ENCODE assay signal across 25 cellular contexts in the genomic region with DNA sequence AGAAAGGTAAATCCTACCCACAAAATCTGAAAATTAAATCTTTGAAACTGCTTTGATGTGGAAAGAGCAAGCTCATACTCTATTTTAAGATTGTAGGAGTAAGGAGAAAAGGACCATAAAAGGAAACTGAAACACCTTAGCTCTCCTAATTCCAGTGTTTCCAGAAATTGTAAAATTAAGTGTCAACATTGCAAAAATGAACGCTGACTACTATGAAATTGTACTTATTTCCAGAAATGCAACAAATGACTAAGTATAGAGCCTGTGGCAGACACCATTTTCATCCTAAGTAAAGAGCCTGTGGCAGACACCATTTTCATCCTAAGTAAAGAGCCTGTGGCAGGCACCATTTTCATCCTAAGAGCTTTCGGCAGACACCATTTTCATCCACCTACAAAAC.
"Had no signal": no experiment of that assay in that cellular context is flagged by ENCODE, and none has a peak within 500 bp of the region (broad histone marks: within the 10 kb centered on the region; RNA-seq: fewer than 3 reads in every experiment).

No MANE protein-coding gene starts in this region.

- H3K27me3 ChIP-seq: ovary, right atrium auricular region, stomach, testis, thyroid gland, transverse colon, upper lobe of left lung, vagina had no signal

- H3K27ac Mint-ChIP-seq: naive thymus-derived CD4-positive, alpha-beta T cell; natural killer cell treated with Interleukin-12 subunit alpha and Interleukin-12 subunit beta and Interleukin-15 and Interleukin-18, amount 100 ng/mL, for 72 hours; progenitor cell of endocrine pancreas; stimulated activated naive B cell treated with anti-CD40 and anti-IgM and Interleukin-4, amounts not matched to agents 10 μg/mL and 1 μg/mL and 100 μg/mL, for 72 hours had no signal

- H3K4me1 Mint-ChIP-seq: naive thymus-derived CD4-positive, alpha-beta T cell; stimulated activated naive B cell treated with anti-CD40 and anti-IgM and Interleukin-4, amounts not matched to agents 10 μg/mL and 1 μg/mL and 100 μg/mL, for 72 hours had no signal

- DNase-seq: hypothalamus; islet precursor cell; left ventricle myocardium inferior; midbrain; mucosa of descending colon; naive thymus-derived CD4-positive, alpha-beta T cell; ovary; stimulated activated CD4-positive, alpha-beta T cell treated with anti-CD3 and anti-CD28 coated beads, Interleukin-12 subunit alpha, Interleukin-12 subunit beta, amount 100 ng/mL, for 4 hours; stimulated activated CD4-positive, alpha-beta T cell treated with anti-CD3 and anti-CD28 coated beads, Interleukin-15, amount 100 ng/mL, for 24 hours; stimulated activated CD4-positive, alpha-beta T cell treated with anti-CD3 and anti-CD28 coated beads, Interleukin-2, amount 100 ng/mL, for 24 hours; stimulated activated CD4-positive, alpha-beta T cell treated with anti-CD3 and anti-CD28 coated beads, Interleukin-4, amount 100 ng/mL, for 1 hour; stimulated activated naive B cell treated with anti-CD40 and anti-IgM and Interleukin-4, amounts not matched to agents 10 μg/mL and 1 μg/mL and 100 μg/mL, for 72 hours; stimulated activated naive CD8-positive, alpha-beta T cell treated with anti-CD3 and anti-CD28 coated beads, Interleukin-15, Interleukin-2, amounts not matched to agents 100 U/mL and 50 U/mL, for 24 hours; stomach; testis; thyroid gland; transverse colon; upper lobe of left lung had no signal

- H3K36me3 ChIP-seq: left ventricle myocardium inferior, ovary, right atrium auricular region, stomach, thyroid gland, transverse colon, upper lobe of left lung, vagina had no signal

- H3K4me3 Mint-ChIP-seq: naive thymus-derived CD4-positive, alpha-beta T cell; natural killer cell treated with Interleukin-12 subunit alpha and Interleukin-12 subunit beta and Interleukin-15 and Interleukin-18, amount 100 ng/mL, for 72 hours; stimulated activated naive B cell treated with anti-CD40 and anti-IgM and Interleukin-4, amounts not matched to agents 10 μg/mL and 1 μg/mL and 100 μg/mL, for 72 hours had no signal

- H3K4me3 ChIP-seq: left ventricle myocardium inferior, lung, mucosa of descending colon, ovary, right atrium auricular region, skin epidermis, stomach, testis, thyroid gland, transverse colon, upper lobe of left lung, vagina had no signal

- ATAC-seq: mucosa of descending colon; naive thymus-derived CD4-positive, alpha-beta T cell; natural killer cell treated with Interleukin-12 subunit alpha and Interleukin-12 subunit beta and Interleukin-15 and Interleukin-18, amount 100 ng/mL, for 72 hours; sciatic nerve; stimulated activated naive B cell treated with anti-CD40 and anti-IgM and Interleukin-4, amounts not matched to agents 10 μg/mL and 1 μg/mL and 100 μg/mL, for 72 hours; stimulated activated naive CD8-positive, alpha-beta T cell treated with anti-CD3 and anti-CD28 coated beads, Interleukin-15, Interleukin-2, amounts not matched to agents 100 U/mL and 50 U/mL, for 24 hours had no signal

- H3K9me3 ChIP-seq: left ventricle myocardium inferior, mucosa of descending colon, ovary, right atrium auricular region, stomach, testis, thyroid gland, transverse colon, upper lobe of left lung, vagina had no signal

- H3K27ac ChIP-seq: left ventricle myocardium inferior, ovary, right atrium auricular region, skin epidermis, stomach, testis, thyroid gland, transverse colon, upper lobe of left lung, vagina had no signal

- H3K36me3 Mint-ChIP-seq: naive thymus-derived CD4-positive, alpha-beta T cell; natural killer cell treated with Interleukin-12 subunit alpha and Interleukin-12 subunit beta and Interleukin-15 and Interleukin-18, amount 100 ng/mL, for 72 hours; stimulated activated naive B cell treated with anti-CD40 and anti-IgM and Interleukin-4, amounts not matched to agents 10 μg/mL and 1 μg/mL and 100 μg/mL, for 72 hours had no signal

- H3K4me1 ChIP-seq: right atrium auricular region, testis, vagina had no signal
